In genomic region chr1:150210086-150210485, GRCh38 we compare ENCODE assay signal across 22 cellular contexts.
"Had no signal": no experiment of that assay in that cellular context is flagged by ENCODE, and none has a peak within 500 bp of the region (broad histone marks: within the 10 kb centered on the region; RNA-seq: fewer than 3 reads in every experiment).

No MANE protein-coding gene starts in this region.

- DNase-seq: activated CD4-positive, alpha-beta memory T cell treated with anti-CD3 and anti-CD28 coated beads, Interleukin-2, amount 10 ng/mL, durations not matched to agents 7 days and 5 days; activated CD4-positive, alpha-beta T cell treated with anti-CD3 and anti-CD28 coated beads for 1 hour; activated CD4-positive, alpha-beta T cell treated with anti-CD3 and anti-CD28 coated beads for 48 hours; activated CD4-positive, CD25-positive, alpha-beta regulatory T cell; activated CD8-positive, alpha-beta memory T cell treated with anti-CD3 and anti-CD28 coated beads for 24 hours; activated CD8-positive, alpha-beta memory T cell treated with anti-CD3 and anti-CD28 coated beads, Interleukin-2, amount 10 ng/mL, durations not matched to agents 7 days and 5 days; activated CD8-positive, alpha-beta memory T cell treated with anti-CD3 and anti-CD28 coated beads, Interleukin-2, amount 50 U/mL, for 48 hours; activated effector memory CD4-positive, alpha-beta T cell treated with Interleukin-2 at 50 U/mL for 16 hours; activated naive CD4-positive, alpha-beta T cell treated with anti-CD3 and anti-CD28 coated beads, Interleukin-2, amount 10 ng/mL, durations not matched to agents 7 days and 5 days; activated naive CD8-positive, alpha-beta T cell treated with anti-CD3 and anti-CD28 coated beads, Interleukin-2, amount 50 U/mL, for 24 hours; activated T-cell treated with anti-CD3 and anti-CD28 coated beads, Interleukin-2, amount 50 U/mL, for 48 hours; aorta; Karpas-422; KBM-7; NCI-H1105; NCI-H1417 treated with DMSO at 0.1 percent for 48 hours; NCI-H2029; NCI-H2227 treated with DMSO at 0.1 percent for 48 hours; OCI-M1; Right ventricle myocardium superior; T1000; WERI-Rb-1 had no signal

- ATAC-seq: activated CD8-positive, alpha-beta memory T cell treated with anti-CD3 and anti-CD28 coated beads, Interleukin-2, amount 10 ng/mL, durations not matched to agents 7 days and 5 days; activated naive CD8-positive, alpha-beta T cell treated with anti-CD3 and anti-CD28 coated beads, Interleukin-2, amount 50 U/mL, for 24 hours had no signal
